Comparison of ENCODE assay signal across 24 cellular contexts in genomic region chr11:64089915-64090810, GRCh38. TPM values are rescaled to one million over a fixed set of nuclear protein-coding genes. Genes with fewer than 3 reads are reported as not detected.
DNase-seq lines count a peak whose midpoint lies in the region; ATAC-seq, FAIRE-seq and TF ChIP-seq lines count a peak whose summit lies in the region.
"Had no signal": no experiment of that assay in that cellular context is flagged by ENCODE, and none has a peak within 500 bp of the region (broad histone marks: within the 10 kb centered on the region; RNA-seq: fewer than 3 reads in every experiment).

No MANE protein-coding gene starts in this region.

- TF ChIP-seq CTCF in astrocyte (IDR thresholded peaks at IDR 0.05; ENCODE audit: insufficient read depth, low read depth, low read length) = no peak

- H4K8ac ChIP-seq in neuronal stem cell (ENCODE audit: low read depth, low read length) = no peak overlapping the region

- peak overlapping the region; percentile 53 for H2BK15ac ChIP-seq in neuronal stem cell (ENCODE audit: low read length)

- H2BK12ac ChIP-seq in neuronal stem cell (ENCODE audit: low read length) = peak overlapping the region; percentile 35

- H3K27me3 ChIP-seq in astrocyte (ENCODE audit: insufficient read depth, low read length) (peaks cover 19% of the 10 kb centered on the region), neuronal stem cell (ENCODE audit: control insufficient read depth in 3 of 3, insufficient read depth in 3 of 3, low read depth in 1 of 3, low read length in 3 of 3) (peaks cover 0 to 8% (median 0%) of the 10 kb centered on the region in 3 experiments)

- H3K4me2 ChIP-seq in astrocyte (ENCODE audit: low read length) (no peak overlapping the region), neuronal stem cell (ENCODE audit: insufficient read depth, low read length, poor library complexity, severe bottlenecking) (peak overlapping the region; percentile 22)

- no peak overlapping the region for H4K91ac ChIP-seq in neuronal stem cell (ENCODE audit: low read depth, low read length, poor library complexity)

- peaks cover 62% of the 10 kb centered on the region for H4K20me1 ChIP-seq in astrocyte (ENCODE audit: insufficient read depth, low read length)

- intact Hi-C loops in left ventricle myocardium superior (cut with micrococcal nuclease) = no loop called here

- H3K9me3 Mint-ChIP-seq in astrocyte (ENCODE audit: unreplicated experiment) = peaks cover 3% of the 10 kb centered on the region
- no peaks in the 10 kb centered on the region for H3K9me3 Mint-ChIP-seq in stimulated activated naive B cell treated with anti-CD40 and anti-IgM and Interleukin-4, amounts not matched to agents 10 μg/mL and 1 μg/mL and 100 μg/mL, for 72 hours
- H3K9me3 Mint-ChIP-seq: T-helper 1 cell treated with Interleukin-12 subunit alpha and Interleukin-12 subunit beta and Interleukin-4 antibody, amounts not matched to agents 30 μg/mL and 1 μg/mL, for 36 hours had no signal

- DNase-seq in ELF-1 (ENCODE audit: low read depth, low spot score) (peak; percentile 31), NCI-H2107 (lab: John Stamatoyannopoulos, UW) (peak; percentile 29), astrocyte (ENCODE audit: low read depth) (no peak), neuronal stem cell (ENCODE audit: low spot score) (no peak), NCI-H1048 (lab: John Stamatoyannopoulos, UW) (no peak), middle frontal gyrus (ENCODE audit: extremely low spot score, low spot score) (no peak), left ventricle myocardium superior (no peak)
- DNase-seq in stimulated activated naive B cell treated with anti-CD40 and anti-IgM and Interleukin-4, amounts not matched to agents 10 μg/mL and 1 μg/mL and 100 μg/mL, for 72 hours = no peak
- DNase-seq: amniotic stem cell; cerebellar nuclear complex; COR-L47; GDM1; Karpas-422; left cardiac atrium; mucosa of descending colon; NCI-H1436 treated with DMSO at 0.1 percent for 48 hours; NCI-H2227 treated with DMSO at 0.1 percent for 48 hours; NK-92 treated with Interleukin-12 subunit alpha and Interleukin-12 subunit beta, amount 100 ng/mL, for 24 hours; stimulated activated CD4-positive, alpha-beta T cell treated with anti-CD3 and anti-CD28 coated beads, Interleukin-2, amount 100 ng/mL, for 24 hours had no signal

- FAIRE-seq in astrocyte (lab: Jason Lieb, UNC) = no peak
- FAIRE-seq: GM12892 had no signal

- peak overlapping the region; percentile 86 for H3K18ac ChIP-seq in neuronal stem cell (ENCODE audit: low read length)

- no peak overlapping the region for H2AFZ ChIP-seq in astrocyte (ENCODE audit: low read depth, low read length)
- H2AFZ ChIP-seq in neuronal stem cell (ENCODE audit: low read length) = no peak overlapping the region

- no CpG with 5 or more reads among the region's 28 CpGs for WGBS in neuronal stem cell (ENCODE audit: extremely low coverage in 2 of 2, insufficient read length in 2 of 2, insufficient replicate concordance in 1 of 2), 2 donors

- no peak overlapping the region for H3K4ac ChIP-seq in neuronal stem cell (ENCODE audit: low read length)

- peak overlapping the region; percentile 53 for H3K27ac Mint-ChIP-seq in astrocyte (ENCODE audit: unreplicated experiment)
- no peak overlapping the region for H3K27ac Mint-ChIP-seq in stimulated activated naive B cell treated with anti-CD40 and anti-IgM and Interleukin-4, amounts not matched to agents 10 μg/mL and 1 μg/mL and 100 μg/mL, for 72 hours
- H3K27ac Mint-ChIP-seq: T-helper 1 cell treated with Interleukin-12 subunit alpha and Interleukin-12 subunit beta and Interleukin-4 antibody, amounts not matched to agents 30 μg/mL and 1 μg/mL, for 36 hours had no signal

- peak overlapping the region; percentile 57 for H3K14ac ChIP-seq in neuronal stem cell (ENCODE audit: low read length)

- no peaks in the 10 kb centered on the region for H3K36me3 Mint-ChIP-seq in astrocyte (ENCODE audit: low read depth, unreplicated experiment)
- no peaks in the 10 kb centered on the region for H3K36me3 Mint-ChIP-seq in stimulated activated naive B cell treated with anti-CD40 and anti-IgM and Interleukin-4, amounts not matched to agents 10 μg/mL and 1 μg/mL and 100 μg/mL, for 72 hours

- H3K79me2 ChIP-seq in astrocyte (ENCODE audit: insufficient read depth, low read length) = no peaks in the 10 kb centered on the region

- H3K36me3 ChIP-seq in astrocyte (ENCODE audit: insufficient read depth, low read length) (no peaks in the 10 kb centered on the region), neuronal stem cell (replicated peaks in 1 of 2; ENCODE audit: control insufficient read depth in 2 of 2, insufficient read depth in 2 of 2, low read length in 2 of 2) (no peaks in the 10 kb centered on the region)

- no peak overlapping the region for H3K9ac ChIP-seq in astrocyte (ENCODE audit: low read length)
- no peak overlapping the region for H3K9ac ChIP-seq in neuronal stem cell (ENCODE audit: low read depth, low read length, poor library complexity)

- H3K4me3 ChIP-seq in astrocyte (ENCODE audit: insufficient read depth, low read depth, low read length) (no peak overlapping the region), neuronal stem cell (ENCODE audit: low read length in 2 of 2) (no peak overlapping the region)
- H3K4me3 ChIP-seq: mucosa of descending colon had no signal

- H2AK5ac ChIP-seq in neuronal stem cell (ENCODE audit: low read depth, low read length) = peak overlapping the region; percentile 62

- peaks cover 2% of the 10 kb centered on the region for H3K79me1 ChIP-seq in neuronal stem cell (ENCODE audit: low read depth, low read length)

- H3K27ac ChIP-seq in astrocyte (ENCODE audit: low read depth, low read length) = no peak overlapping the region
- no peak overlapping the region for H3K27ac ChIP-seq in neuronal stem cell (replicated peaks; ENCODE audit: low read length)

- H3K27me3 Mint-ChIP-seq in astrocyte (ENCODE audit: low read depth, unreplicated experiment) = peaks cover 55% of the 10 kb centered on the region
- peaks cover 0 to 4% of the 10 kb centered on the region in 2 donors for H3K27me3 Mint-ChIP-seq in stimulated activated naive B cell treated with anti-CD40 and anti-IgM and Interleukin-4, amounts not matched to agents 10 μg/mL and 1 μg/mL and 100 μg/mL, for 72 hours

- peaks cover 17% of the 10 kb centered on the region for H3K4me1 ChIP-seq in astrocyte (ENCODE audit: insufficient read depth, low read length)
- peaks cover 42 to 63% of the 10 kb centered on the region in 2 donors for H3K4me1 ChIP-seq in neuronal stem cell (ENCODE audit: control insufficient read depth in 2 of 2, insufficient read depth in 1 of 2, low read depth in 1 of 2, low read length in 2 of 2)

- H3K4me1 Mint-ChIP-seq in astrocyte (ENCODE audit: low read depth, unreplicated experiment) = peaks cover 11% of the 10 kb centered on the region
- H3K4me1 Mint-ChIP-seq in stimulated activated naive B cell treated with anti-CD40 and anti-IgM and Interleukin-4, amounts not matched to agents 10 μg/mL and 1 μg/mL and 100 μg/mL, for 72 hours = peaks cover 0 to 2% of the 10 kb centered on the region in 2 donors

- no peak overlapping the region for H3K23ac ChIP-seq in neuronal stem cell (ENCODE audit: low read depth, low read length, poor library complexity)

- peak overlapping the region; percentile 44 for H2BK5ac ChIP-seq in neuronal stem cell (ENCODE audit: low read length)

- ATAC-seq in stimulated activated naive B cell treated with anti-CD40 and anti-IgM and Interleukin-4, amounts not matched to agents 10 μg/mL and 1 μg/mL and 100 μg/mL, for 72 hours (replicated peaks) = no peak
- ATAC-seq in left ventricle myocardium superior = no peak
- ATAC-seq: mucosa of descending colon, sciatic nerve had no signal

- H3K9me3 ChIP-seq in astrocyte (ENCODE audit: insufficient read depth, low read depth, low read length) (no peaks in the 10 kb centered on the region), neuronal stem cell (replicated peaks in 1 of 2; ENCODE audit: control insufficient read depth in 2 of 2, insufficient read depth in 1 of 2, low read depth in 1 of 2, low read length in 2 of 2) (no peaks in the 10 kb centered on the region)
- H3K9me3 ChIP-seq: mucosa of descending colon had no signal

- H3K4me3 Mint-ChIP-seq in astrocyte (ENCODE audit: unreplicated experiment) = no peak overlapping the region
- no peak overlapping the region for H3K4me3 Mint-ChIP-seq in stimulated activated naive B cell treated with anti-CD40 and anti-IgM and Interleukin-4, amounts not matched to agents 10 μg/mL and 1 μg/mL and 100 μg/mL, for 72 hours
- H3K4me3 Mint-ChIP-seq: T-helper 1 cell treated with Interleukin-12 subunit alpha and Interleukin-12 subunit beta and Interleukin-4 antibody, amounts not matched to agents 30 μg/mL and 1 μg/mL, for 36 hours had no signal

- peak overlapping the region; percentile 14 for H2BK120ac ChIP-seq in neuronal stem cell (ENCODE audit: low read depth, low read length)

RNA-seq across cellular contexts. Expression of gene FLRT1, which starts 54.4 kb away (rescaled TPM):
- total RNA-seq in astrocyte = 0.20 and 0.41 TPM in 2 replicates
- 0.88 TPM for polyA plus RNA-seq in neuronal stem cell (2013, experiment 1 of 2)
- 0.94 TPM for polyA plus RNA-seq in neuronal stem cell (2013, experiment 2 of 2)
- 0.45 TPM for total RNA-seq in left ventricle myocardium superior
- total RNA-seq: activated CD8-positive, alpha-beta memory T cell treated with anti-CD3 and anti-CD28 coated beads for 36 hours; omental fat pad had no signal

Comparison
In these comparisons a context has a peak if more than half of its experiments do, and no peak if none do; other contexts are left out.
1. DNase-seq: peak in ELF-1 (single experiment) and NCI-H2107 (single experiment); none in astrocyte (single experiment), neuronal stem cell (single experiment), NCI-H1048 (single experiment), stimulated activated naive B cell treated with anti-CD40 and anti-IgM and Interleukin-4, amounts not matched to agents 10 μg/mL and 1 μg/mL and 100 μg/mL, for 72 hours (single experiment), middle frontal gyrus (single experiment) and left ventricle myocardium superior (single experiment).